In the genomic region with DNA sequence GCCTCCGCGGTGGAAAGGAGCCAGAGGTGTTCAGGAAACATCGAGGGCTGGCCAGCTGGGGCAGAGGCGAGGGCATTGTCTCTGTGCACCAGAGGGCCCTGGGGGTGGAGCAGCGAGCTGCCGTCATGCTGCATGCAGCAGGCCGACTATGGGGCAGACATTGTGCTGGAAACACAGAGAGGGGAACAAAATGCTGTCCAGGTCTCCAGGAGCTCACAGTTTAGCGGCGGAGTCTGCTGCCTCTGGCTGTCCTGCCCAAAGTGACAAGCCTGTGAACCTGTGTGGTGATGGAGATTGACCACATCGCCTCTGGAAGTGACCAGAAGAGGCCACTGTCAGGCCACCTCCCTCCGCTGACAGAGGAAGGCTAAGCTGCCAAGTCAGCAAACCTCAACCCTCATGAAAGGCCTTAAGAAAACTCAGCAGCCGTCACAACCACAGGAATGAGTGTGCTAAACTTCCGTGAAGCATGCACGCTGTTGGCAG, we compare ENCODE assay signal across 8 cellular contexts. TPM values are rescaled to one million over a fixed set of nuclear protein-coding genes. Genes with fewer than 3 reads are reported as not detected.
A peak's percentile ranks its signal among the peaks of the same experiment; 100 is the strongest.
DNase-seq lines count a peak whose midpoint lies in the region; ATAC-seq and TF ChIP-seq lines count a peak whose summit lies in the region.

No MANE protein-coding gene starts in this region.

- no peak for ATAC-seq in GM18858 (IDR thresholded peaks at IDR 0.05; ENCODE audit: unreplicated experiment)
- ATAC-seq in GM21390 (IDR thresholded peaks at IDR 0.05; ENCODE audit: unreplicated experiment), result no peak

- no peak overlapping the region for H3K4me3 ChIP-seq in retinal pigment epithelial cell (ENCODE audit: low read length)

- in situ Hi-C loops in Caki2 (cut with HindIII; ENCODE audit: low pct_unique_long_range_greater_than_20kb, low sequenced_read_pairs), result no loop called here

- no peak for TF ChIP-seq CTCF in retinal pigment epithelial cell (conservative IDR thresholded peaks at IDR 0.05; ENCODE audit: low read depth, low read length)

- DNase-seq in Caki2 (ENCODE audit: low read depth) (peak; percentile 2), HT-29 (ENCODE audit: low spot score) (peak; percentile 82), fibroblast of peridontal ligament (ENCODE audit: extremely low read depth) (peak; percentile 87), retinal pigment epithelial cell (ENCODE audit: low read depth) (peak; percentile 29), NCI-H1417 treated with DMSO at 0.1 percent for 48 hours (lab: John Stamatoyannopoulos, UW) (no peak)
- DNase-seq in activated CD8-positive, alpha-beta memory T cell treated with anti-CD3 and anti-CD28 coated beads, Interleukin-2, amount 50 U/mL, for 48 hours, result peak; percentile 69

RNA-seq across cellular contexts. Expression of gene SASH3, which starts 20.1 kb away (rescaled TPM):
- total RNA-seq in Caki2 (2014; rRNA removed; shearing (Covaris generic); ENCODE audit: low replicate concordance), result not detected in 2 replicates
- total RNA-seq in HT-29 (2014; rRNA removed; shearing (Covaris generic)), result not detected in 2 replicates

RNA-seq across cellular contexts. Expression of gene XPNPEP2, which starts 20.8 kb away (rescaled TPM):
- not detected in 2 replicates for total RNA-seq in Caki2 (2014; rRNA removed; shearing (Covaris generic); ENCODE audit: low replicate concordance)
- total RNA-seq in HT-29 (2014; rRNA removed; shearing (Covaris generic)), result not detected in 2 replicates
